In genomic region chr20:3123542-3123941, GRCh38 we compare ENCODE assay signal across 14 cellular contexts. TPM values are rescaled to one million over a fixed set of nuclear protein-coding genes. Genes with fewer than 3 reads are reported as not detected.
A peak's percentile ranks its signal among the peaks of the same experiment; 100 is the strongest.
DNase-seq lines count a peak whose midpoint lies in the region; ATAC-seq and TF ChIP-seq lines count a peak whose summit lies in the region.
"Had no signal": no experiment of that assay in that cellular context is flagged by ENCODE, and none has a peak within 500 bp of the region (broad histone marks: within the 10 kb centered on the region; RNA-seq: fewer than 3 reads in every experiment).

No MANE protein-coding gene starts in this region.

- intact Hi-C loops in lower lobe of right lung (cut with DNase I), result no loop called here

- no peak overlapping the region for H3K4me3 ChIP-seq in fibroblast of villous mesenchyme (ENCODE audit: low read depth, low read length)
- no peak overlapping the region for H3K4me3 ChIP-seq in lower lobe of right lung

- peak overlapping the region; percentile 18 for H3K4me3 Mint-ChIP-seq in stimulated activated naive CD8-positive, alpha-beta T cell treated with anti-CD3 and anti-CD28 coated beads, Interleukin-15, Interleukin-2, amounts not matched to agents 100 ng/mL and 50 ng/mL, for 24 hours
- no peak overlapping the region for H3K4me3 Mint-ChIP-seq in T-helper 17 cell

- peaks cover 45% of the 10 kb centered on the region for H3K36me3 Mint-ChIP-seq in stimulated activated naive CD8-positive, alpha-beta T cell treated with anti-CD3 and anti-CD28 coated beads, Interleukin-15, Interleukin-2, amounts not matched to agents 100 ng/mL and 50 ng/mL, for 24 hours (ENCODE audit: low read depth)
- H3K36me3 Mint-ChIP-seq in T-helper 17 cell (ENCODE audit: low read depth), result no peaks in the 10 kb centered on the region

- peaks cover 3% of the 10 kb centered on the region for H3K9me3 Mint-ChIP-seq in stimulated activated naive CD8-positive, alpha-beta T cell treated with anti-CD3 and anti-CD28 coated beads, Interleukin-15, Interleukin-2, amounts not matched to agents 100 ng/mL and 50 ng/mL, for 24 hours

- no peaks in the 10 kb centered on the region for H3K4me1 ChIP-seq in lower lobe of right lung
- H3K4me1 ChIP-seq: parathyroid adenoma had no signal

- ATAC-seq in stimulated activated naive CD8-positive, alpha-beta T cell treated with anti-CD3 and anti-CD28 coated beads, Interleukin-15, Interleukin-2, amounts not matched to agents 100 U/mL and 50 U/mL, for 24 hours, result no peak
- ATAC-seq in T-helper 17 cell (no peak), HG02610 (IDR thresholded peaks at IDR 0.05; ENCODE audit: unreplicated experiment) (no peak), lower lobe of right lung (no peak), GM18519 (IDR thresholded peaks at IDR 0.05; ENCODE audit: low FRiP score, unreplicated experiment) (no peak)

- H3K27ac ChIP-seq in lower lobe of right lung, result no peak overlapping the region
- H3K27ac ChIP-seq: BLaER1, parathyroid adenoma had no signal

- TF ChIP-seq CTCF in fibroblast of villous mesenchyme (IDR thresholded peaks at IDR 0.05; ENCODE audit: insufficient read depth, low read depth, low read length) (no peak), lower lobe of right lung (IDR thresholded peaks at IDR 0.05) (no peak)

- peaks cover 27% of the 10 kb centered on the region for H3K36me3 ChIP-seq in lower lobe of right lung

- H3K27me3 ChIP-seq in lower lobe of right lung (ENCODE audit: low read depth), result no peaks in the 10 kb centered on the region
- H3K27me3 ChIP-seq: BLaER1 had no signal

- H3K9me3 ChIP-seq in T-helper 17 cell (ENCODE audit: control insufficient read depth, low read length, poor library complexity, severe bottlenecking) (no peaks in the 10 kb centered on the region), lower lobe of right lung (no peaks in the 10 kb centered on the region)

- H3K4me1 Mint-ChIP-seq in stimulated activated naive CD8-positive, alpha-beta T cell treated with anti-CD3 and anti-CD28 coated beads, Interleukin-15, Interleukin-2, amounts not matched to agents 100 ng/mL and 50 ng/mL, for 24 hours (ENCODE audit: low read depth), result peaks cover 32% of the 10 kb centered on the region
- peaks cover 24% of the 10 kb centered on the region for H3K4me1 Mint-ChIP-seq in T-helper 17 cell

- peak overlapping the region; percentile 73 for H3K27ac Mint-ChIP-seq in stimulated activated naive CD8-positive, alpha-beta T cell treated with anti-CD3 and anti-CD28 coated beads, Interleukin-15, Interleukin-2, amounts not matched to agents 100 ng/mL and 50 ng/mL, for 24 hours
- H3K27ac Mint-ChIP-seq in T-helper 17 cell, result peak overlapping the region; percentile 94

- no peaks in the 10 kb centered on the region for H3K27me3 Mint-ChIP-seq in stimulated activated naive CD8-positive, alpha-beta T cell treated with anti-CD3 and anti-CD28 coated beads, Interleukin-15, Interleukin-2, amounts not matched to agents 100 ng/mL and 50 ng/mL, for 24 hours
- no peaks in the 10 kb centered on the region for H3K27me3 Mint-ChIP-seq in T-helper 17 cell

- DNase-seq in stimulated activated naive CD8-positive, alpha-beta T cell treated with anti-CD3 and anti-CD28 coated beads, Interleukin-15, Interleukin-2, amounts not matched to agents 100 U/mL and 50 U/mL, for 24 hours, result no peak
- DNase-seq in T-helper 17 cell (no peak), fibroblast of villous mesenchyme (ENCODE audit: low read depth) (peak; percentile 29), NCI-H82 treated with DMSO at 0.1 percent for 48 hours (lab: John Stamatoyannopoulos, UW; ENCODE audit: unreplicated experiment) (no peak), lower lobe of right lung (no peak)
- DNase-seq: GDM1, NCI-H2171 had no signal

RNA-seq across cellular contexts. Expression of gene FASTKD5, which starts 36.1 kb away (rescaled TPM):
- total RNA-seq in T-helper 17 cell, result 10 to 100 TPM; 21.0 to 34.2 TPM
- 10.3 and 19.0 TPM in 2 replicates for total RNA-seq in fibroblast of villous mesenchyme
- 16.4 TPM for total RNA-seq in lower lobe of right lung

RNA-seq across cellular contexts. Expression of gene UBOX5, which starts 36.1 kb away (rescaled TPM):
- total RNA-seq in T-helper 17 cell (1 to 10 TPM; 7.0 to 8.2 TPM), fibroblast of villous mesenchyme (4.2 and 4.3 TPM in 2 replicates), lower lobe of right lung (5.8 TPM)

RNA-seq across cellular contexts. Expression of gene AVP, which starts 39.0 kb away (rescaled TPM):
- not detected for total RNA-seq in T-helper 17 cell
- not detected in 2 replicates for total RNA-seq in fibroblast of villous mesenchyme
- total RNA-seq in lower lobe of right lung, result not detected
- total RNA-seq: fibroblast of lung, H4 had no signal

RNA-seq across cellular contexts. Expression of gene LZTS3, which starts 49.8 kb away (rescaled TPM):
- total RNA-seq in T-helper 17 cell (10 to 100 TPM; 15.7 to 19.1 TPM), fibroblast of villous mesenchyme (10.3 and 13.8 TPM in 2 replicates), lower lobe of right lung (18.5 TPM)

RNA-seq across cellular contexts. Expression of gene OXT, which starts 52.1 kb away (rescaled TPM):
- total RNA-seq in T-helper 17 cell (under 1 TPM in 1 of 2 donors, not detected in 1; 0.62 TPM), fibroblast of villous mesenchyme (not detected in 2 replicates), lower lobe of right lung (not detected)
- total RNA-seq: fibroblast of lung, H4 had no signal
